Comparison of ENCODE assay signal across 8 cellular contexts in the genomic region with DNA sequence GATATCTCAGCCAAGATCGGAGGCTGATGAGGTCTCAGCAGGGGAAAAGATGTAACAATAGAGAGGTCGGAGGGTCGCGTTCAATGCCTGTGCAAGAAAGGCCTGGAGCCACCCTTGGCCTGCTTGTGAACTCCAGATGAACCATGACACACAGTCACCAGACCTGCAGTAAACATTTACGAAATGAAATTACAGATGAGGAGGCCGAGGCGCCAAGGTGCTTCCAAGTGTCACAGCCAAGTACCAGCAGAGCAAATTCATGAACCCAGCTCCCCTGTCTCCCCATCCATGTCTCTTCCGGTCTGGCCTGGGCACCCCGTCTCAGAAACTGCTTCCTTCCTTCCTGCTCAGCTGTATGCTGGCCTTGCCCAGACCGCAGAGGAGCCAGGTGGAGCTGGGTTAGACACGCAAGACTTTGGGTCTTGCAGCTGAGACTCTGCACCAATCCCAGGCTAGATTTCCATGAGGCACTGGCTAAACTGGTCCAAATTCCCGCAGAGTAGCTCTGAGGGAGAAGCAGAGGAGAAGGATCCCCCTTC. TPM values are rescaled to one million over a fixed set of nuclear protein-coding genes. Genes with fewer than 3 reads are reported as not detected.
DNase-seq lines count a peak whose midpoint lies in the region; ATAC-seq and TF ChIP-seq lines count a peak whose summit lies in the region.

No MANE protein-coding gene starts in this region.

- H3K4me1 Mint-ChIP-seq in activated naive CD8-positive, alpha-beta T cell treated with anti-CD3 and anti-CD28 coated beads, Interleukin-2, amount 10 ng/mL, durations not matched to agents 7 days and 5 days, result peaks cover 43% of the 10 kb centered on the region

- H3K27ac ChIP-seq in stomach, result peak overlapping the region in 2 of 5 donors; percentile 6 to 22

- H3K36me3 ChIP-seq in MG63, result peaks cover 3% of the 10 kb centered on the region
- H3K36me3 ChIP-seq in stomach, result peaks cover 15 to 44% (median 39%) of the 10 kb centered on the region in 4 donors

- no peak for TF ChIP-seq CTCF in stomach (IDR thresholded peaks at IDR 0.05)

- no peak for TF ChIP-seq POLR2A in stomach (IDR thresholded peaks at IDR 0.05)

- POLR2A ChIA-PET in activated naive CD8-positive, alpha-beta T cell treated with anti-CD3 and anti-CD28 coated beads, Interleukin-2, amount 10 ng/mL, durations not matched to agents 7 days and 5 days (lab: Charles Lee), result interaction anchor here (0.6 to 3.1 kb wide), 12 partner anchors 12 to 270 kb away, joined by 3 to 24 read pairs (median 4); partner anchors contain the start of genes CHMP4B, EIF2S2, RALY and ZNF341

- DNase-seq in MG63 (peak; percentile 19), pulmonary artery endothelial cell (ENCODE audit: low read depth, low spot score) (peak; percentile 66), stomach (no peak), NCI-H524 treated with DMSO at 0.1 percent for 48 hours (lab: John Stamatoyannopoulos, UW) (no peak), amygdala (lab: John Stamatoyannopoulos, UW) (no peak)
- DNase-seq in activated naive CD8-positive, alpha-beta T cell treated with anti-CD3 and anti-CD28 coated beads, Interleukin-2, amount 10 ng/mL, durations not matched to agents 7 days and 5 days, result peak; percentile 69

- H3K27me3 ChIP-seq in MG63 (no peaks in the 10 kb centered on the region), stomach (no peaks in the 10 kb centered on the region)

- ATAC-seq in GM19043 (IDR thresholded peaks at IDR 0.05; ENCODE audit: low read depth, unreplicated experiment), result peak; percentile 54
- ATAC-seq in activated naive CD8-positive, alpha-beta T cell treated with anti-CD3 and anti-CD28 coated beads, Interleukin-2, amount 10 ng/mL, durations not matched to agents 7 days and 5 days (ENCODE audit: low read depth), result peak; percentile 82
- ATAC-seq in GM21737 (IDR thresholded peaks at IDR 0.05; ENCODE audit: unreplicated experiment), result no peak

- H3K4me3 ChIP-seq in MG63 (no peak overlapping the region), stomach (no peak overlapping the region)

- H3K9me3 ChIP-seq in MG63, result no peaks in the 10 kb centered on the region
- H3K9me3 ChIP-seq in stomach, result no peaks in the 10 kb centered on the region

- peak overlapping the region; percentile 95 for H3K27ac Mint-ChIP-seq in activated naive CD8-positive, alpha-beta T cell treated with anti-CD3 and anti-CD28 coated beads, Interleukin-2, amount 10 ng/mL, durations not matched to agents 7 days and 5 days

- intact Hi-C loops in stomach (cut with DNase I; ENCODE audit: low total_unique reads), result no loop called here

- 55 to 69% (median 64%) methylated on average over 10 to 12 of the region's 12 CpGs for WGBS in stomach, 5 donors

- peaks cover 7 to 32% (median 16%) of the 10 kb centered on the region in 4 donors for H3K4me1 ChIP-seq in stomach

- H3K4me3 Mint-ChIP-seq in activated naive CD8-positive, alpha-beta T cell treated with anti-CD3 and anti-CD28 coated beads, Interleukin-2, amount 10 ng/mL, durations not matched to agents 7 days and 5 days, result peak overlapping the region; percentile 73

- no peaks in the 10 kb centered on the region for H3K27me3 Mint-ChIP-seq in activated naive CD8-positive, alpha-beta T cell treated with anti-CD3 and anti-CD28 coated beads, Interleukin-2, amount 10 ng/mL, durations not matched to agents 7 days and 5 days

- no peak for TF ChIP-seq EP300 in stomach (IDR thresholded peaks at IDR 0.05)

- peaks cover 38% of the 10 kb centered on the region for H3K36me3 Mint-ChIP-seq in activated naive CD8-positive, alpha-beta T cell treated with anti-CD3 and anti-CD28 coated beads, Interleukin-2, amount 10 ng/mL, durations not matched to agents 7 days and 5 days

- H3K9me3 Mint-ChIP-seq in activated naive CD8-positive, alpha-beta T cell treated with anti-CD3 and anti-CD28 coated beads, Interleukin-2, amount 10 ng/mL, durations not matched to agents 7 days and 5 days, result no peaks in the 10 kb centered on the region

RNA-seq across cellular contexts. Expression of gene CHMP4B, which starts 48.1 kb away (rescaled TPM):
- total RNA-seq in MG63 (2014; rRNA removed; shearing (Covaris generic); ENCODE audit: low replicate concordance), result 73.9 and 82.3 TPM in 2 replicates
- total RNA-seq in activated naive CD8-positive, alpha-beta T cell treated with anti-CD3 and anti-CD28 coated beads, Interleukin-2, amount 10 ng/mL, durations not matched to agents 7 days and 5 days, result 10 to 100 TPM; 75.7 to 82.8 TPM
- 48.8 and 52.8 TPM in 2 replicates for total RNA-seq in pulmonary artery endothelial cell
- 100 to 1,000 TPM in 1 of 5 donors, 10 to 100 TPM in 4; 48.4 to 119 (median 75.0) TPM for total RNA-seq in stomach
- 100 to 1,000 TPM; 117 to 166 (median 118) TPM for polyA plus RNA-seq in stomach

Comparison
In these comparisons a context has a peak if more than half of its experiments do, and no peak if none do; other contexts are left out.
1. DNase-seq: peak in MG63 (single experiment), activated naive CD8-positive, alpha-beta T cell treated with anti-CD3 and anti-CD28 coated beads, Interleukin-2, amount 10 ng/mL, durations not matched to agents 7 days and 5 days (single experiment) and pulmonary artery endothelial cell (single experiment); none in stomach (single experiment), NCI-H524 treated with DMSO at 0.1 percent for 48 hours (single experiment) and amygdala (0 of 56).